In the genomic region with DNA sequence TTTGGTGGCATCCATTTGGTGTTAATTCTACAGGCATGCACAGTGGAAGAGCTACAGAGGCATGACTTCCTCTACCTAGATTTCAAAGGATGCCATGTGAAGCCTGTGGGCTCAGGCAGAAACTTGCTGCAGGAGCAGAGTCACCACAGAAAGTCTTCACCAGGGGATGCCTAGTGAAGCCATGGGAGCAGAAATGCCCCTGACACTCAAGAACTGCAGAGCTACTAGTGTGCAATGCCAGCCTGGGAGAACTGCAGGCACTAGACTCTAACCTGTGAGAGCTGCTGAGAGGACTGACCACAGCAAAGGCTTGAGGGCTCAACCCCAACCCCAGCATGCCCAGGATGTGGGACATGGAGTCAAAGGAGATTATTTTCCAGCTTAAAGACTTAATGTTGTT, we compare ENCODE assay signal across 11 cellular contexts. TPM values are rescaled to one million over a fixed set of nuclear protein-coding genes. Genes with fewer than 3 reads are reported as not detected.
"Had no signal": no experiment of that assay in that cellular context is flagged by ENCODE, and none has a peak within 500 bp of the region (broad histone marks: within the 10 kb centered on the region; RNA-seq: fewer than 3 reads in every experiment).

No MANE protein-coding gene starts in this region.

- H3K27ac Mint-ChIP-seq: HFFc6, IgD-negative memory B cell had no signal

- FAIRE-seq: HepG2, K562 had no signal

- H3K36me3 ChIP-seq: HAP-1 had no signal

- ATAC-seq: HCT116, HepG2, K562 had no signal

- H3K27me3 Mint-ChIP-seq: IgD-negative memory B cell had no signal

- H3K4me1 ChIP-seq: HAP-1 had no signal

- H3K27ac ChIP-seq: HL-60 had no signal

- H3K9me3 Mint-ChIP-seq: HFFc6 had no signal

- DNase-seq: GOT3, H7, HFFc6 had no signal

- H3K4me3 ChIP-seq: HAP-1, K562 had no signal

- H3K4me3 Mint-ChIP-seq: HFFc6, IgD-negative memory B cell had no signal

RNA-seq across cellular contexts. Expression of a gene that starts 3.9 kb away (rescaled TPM):
- total RNA-seq: H4, H7, HepG2, HFFc6, HT1080, K562 had no signal
- polyA plus RNA-seq: HepG2, IgD-negative memory B cell, K562 had no signal

RNA-seq across cellular contexts. Expression of a gene that starts 29.1 kb away (rescaled TPM):
- total RNA-seq: H4, H7, HepG2, HFFc6, HT1080, K562 had no signal
- polyA plus RNA-seq: HepG2, IgD-negative memory B cell, K562 had no signal
